In the genomic region with DNA sequence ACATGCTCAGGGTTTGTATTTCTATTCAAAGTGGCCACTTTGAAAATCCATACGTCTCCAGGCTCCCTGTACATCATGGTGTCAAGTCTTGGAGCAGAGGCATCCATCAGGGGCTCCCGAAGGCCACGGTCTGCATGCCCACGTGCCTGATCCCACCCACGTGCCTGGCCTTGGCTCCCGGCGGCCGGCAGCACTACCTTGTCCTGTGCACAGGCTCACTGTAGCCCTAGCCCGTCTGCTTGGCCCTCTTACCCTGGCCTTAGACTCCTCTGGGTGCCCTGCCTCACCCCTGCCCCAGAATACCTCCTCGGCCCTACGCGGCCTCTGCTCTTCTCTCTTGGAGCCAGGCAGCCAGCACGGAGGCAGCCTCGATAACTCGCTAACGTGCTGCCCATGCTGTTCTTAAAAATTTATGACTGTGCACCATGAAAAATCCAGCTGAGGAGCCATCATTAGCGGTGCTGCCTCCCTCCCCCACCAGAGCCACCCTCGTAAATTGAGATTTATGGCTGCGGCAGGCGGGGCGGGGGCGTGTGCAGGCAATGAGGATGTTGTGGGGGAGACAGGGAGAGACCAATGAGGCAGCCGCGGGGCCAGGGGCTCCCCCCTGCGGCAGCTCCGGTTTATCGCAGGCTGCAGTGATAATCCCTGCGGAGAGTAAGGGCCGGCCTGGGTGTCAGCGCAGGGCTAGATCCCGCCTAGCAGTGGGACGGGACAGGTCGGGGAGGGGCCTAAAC, we compare ENCODE assay signal across 8 cellular contexts. TPM values are rescaled to one million over a fixed set of nuclear protein-coding genes. Genes with fewer than 3 reads are reported as not detected.
DNase-seq lines count a peak whose midpoint lies in the region; ATAC-seq, FAIRE-seq and TF ChIP-seq lines count a peak whose summit lies in the region.

No MANE protein-coding gene starts in this region.

- ATAC-seq in GM19328 (IDR thresholded peaks at IDR 0.05; ENCODE audit: unreplicated experiment) (peak; percentile 57), HepG2 (peak; percentile 20; the same call in 1 of the 3 replicates), GM21423 (IDR thresholded peaks at IDR 0.05; ENCODE audit: unreplicated experiment) (no peak)

- TF ChIP-seq EP300 in HepG2 (IDR thresholded peaks at IDR 0.05; ENCODE audit: low read depth in 2 of 2, low read length in 2 of 2) (no peak), HepG2 (CRISPR knock-in tag; IDR thresholded peaks at IDR 0.05; ENCODE audit: borderline replicate concordance) (no peak)

- intact Hi-C loops in HepG2 (cut with micrococcal nuclease; ENCODE audit: unreplicated experiment): loop anchor here (5.0 kb wide), 1 partner anchor 79 kb away; no protein-coding TSS in a partner anchor

- no peaks in the 10 kb centered on the region for H3K79me2 ChIP-seq in HepG2 (ENCODE audit: insufficient read depth, low read length)

- CTCF ChIA-PET in HepG2 (lab: Yijun Ruan, JAX; ENCODE audit: low intra/inter-chr PET ratio, low total read pairs): no interaction called here

- no TSS peak for BruUV-seq in HepG2 (replicated peaks; lab: Mats Ljungman, UMichigan)

- POLR2A ChIA-PET in HepG2 (lab: Yijun Ruan, JAX): no interaction called here

- peaks cover 0 to 1% of the 10 kb centered on the region in 2 experiments; a peak in 2 of 5 replicates for H3K36me3 ChIP-seq in HepG2 (replicated peaks in 1 of 2; ENCODE audit: control insufficient read depth in 1 of 2, insufficient read depth in 2 of 2, low read length in 2 of 2)

- H3K27ac ChIP-seq in HepG2 (ENCODE audit: extremely low read length, insufficient read depth, low read length): no peak overlapping the region
- no peak overlapping the region for H3K27ac ChIP-seq in coronary artery

- TF ChIP-seq POLR2A in HepG2 (IDR thresholded peaks at IDR 0.05; ENCODE audit: insufficient read depth in 1 of 2, low read depth in 2 of 2, low read length in 2 of 2): no peak

- H3K9ac ChIP-seq in HepG2 (ENCODE audit: insufficient read depth, low read depth, low read length): no peak overlapping the region

- H3K4me3 ChIP-seq in HepG2 (replicated peaks in 1 of 3; ENCODE audit: insufficient read depth in 1 of 3, low read depth in 2 of 3, low read length in 3 of 3): no peak overlapping the region
- no peak overlapping the region for H3K4me3 ChIP-seq in coronary artery

- no peaks in the 10 kb centered on the region for H3K27me3 ChIP-seq in HepG2 (ENCODE audit: control insufficient read depth in 1 of 2, insufficient read depth in 2 of 2, low read length in 2 of 2)

- peaks cover 22% of the 10 kb centered on the region for H3K4me1 ChIP-seq in HepG2 (ENCODE audit: insufficient read depth, low read length)

- no peaks in the 10 kb centered on the region for H4K20me1 ChIP-seq in HepG2 (ENCODE audit: insufficient read depth, low read length)

- TF ChIP-seq CTCF in HepG2 (CRISPR knock-in tag; IDR thresholded peaks at IDR 0.05): peak; percentile 25; the same call in 1 of the 2 replicates
- no peak for TF ChIP-seq CTCF in coronary artery (IDR thresholded peaks at IDR 0.05)

- no peaks in the 10 kb centered on the region for H3K9me3 ChIP-seq in HepG2 (ENCODE audit: low read length)

- H3K4me2 ChIP-seq in HepG2 (ENCODE audit: low read depth, low read length): no peak overlapping the region

- in situ Hi-C loops in HepG2 (cut with HindIII; ENCODE audit: extremely low pct_ligation_motif_present, low pct_unique_long_range_greater_than_20kb): loop anchor here (5.0 kb wide), 1 partner anchor 44 kb away; no protein-coding TSS in a partner anchor

- no peak for FAIRE-seq in HepG2 (lab: Jason Lieb, UNC)

- H2AFZ ChIP-seq in HepG2 (ENCODE audit: low read length): no peak overlapping the region

- TF ChIP-seq RAD21 in HepG2 (CRISPR knock-in tag; IDR thresholded peaks at IDR 0.05): no peak

- DNase-seq in NOMO-1 treated with DMSO at 0.1 percent for 48 hours (lab: John Stamatoyannopoulos, UW; ENCODE audit: unreplicated experiment): peak; percentile 88
- peak; percentile 49 for DNase-seq in astrocyte of the hippocampus (ENCODE audit: low read depth, low spot score)
- DNase-seq in HepG2 (ENCODE audit: low spot score): no peak
- DNase-seq in stimulated activated CD8-positive, alpha-beta memory T cell treated with anti-CD3 and anti-CD28 coated beads, Interleukin-2, amount 100 ng/mL, for 48 hours (ENCODE audit: low read depth in 2 of 2): peak; percentile 34 to 38
- no peak for DNase-seq in coronary artery (ENCODE audit: low spot score)
- DNase-seq in pons (ENCODE audit: low spot score): no peak

- 95% methylated on average over 19 of the region's 33 CpGs for WGBS in HepG2 (ENCODE audit: low lambda C conversion rate)

TF ChIP-seq in HepG2, 621 proteins besides CTCF, POLR2A, EP300 and RAD21 (continues in another document):
- peak; percentile 52 for TF ChIP-seq ZBTB33 (CRISPR knock-in tag; IDR thresholded peaks at IDR 0.05)
- TF ChIP-seq ZNF142 (CRISPR knock-in tag; IDR thresholded peaks at IDR 0.05): no peak

RNA-seq across cellular contexts. Expression of gene DMAP1, which starts 24.6 kb away (rescaled TPM):
- total RNA-seq in HepG2 (2016; rRNA removed; fragmentation: Illumina TruSeq; extraction: Trizol): 17.5 and 17.6 TPM in 2 replicates
- 3.8 and 4.1 TPM in 2 replicates for total RNA-seq in HepG2 (2016; cell fraction: cytosol; rRNA removed; fragmentation: Illumina TruSeq; extraction: Trizol; ENCODE audit: low read depth)
- total RNA-seq in HepG2 (2016; cell fraction: insoluble cytoplasmic fraction; rRNA removed; fragmentation: Illumina TruSeq; extraction: Trizol): 14.9 and 16.7 TPM in 2 replicates
- total RNA-seq in HepG2 (2016; cell fraction: membrane; rRNA removed; fragmentation: Illumina TruSeq; extraction: Trizol): 6.2 and 6.9 TPM in 2 replicates
- 21.6 and 21.7 TPM in 2 replicates for total RNA-seq in HepG2 (2016; cell fraction: nucleus; rRNA removed; fragmentation: Illumina TruSeq; extraction: Trizol)
- polyA plus RNA-seq in HepG2 (2011; rRNA removed): 32.7 and 35.9 TPM in 2 replicates
- 29.2 and 38.0 TPM in 2 replicates for polyA plus RNA-seq in HepG2 (2011; cell fraction: cytosol; rRNA removed)
- polyA plus RNA-seq in HepG2 (2011; cell fraction: nucleus; rRNA removed): 94.5 and 103 TPM in 2 replicates
- polyA plus RNA-seq in HepG2 (2012): 17.8 and 20.9 TPM in 2 replicates
- 4.4 and 5.5 TPM in 2 replicates for polyA plus RNA-seq in HepG2 (2016; cell fraction: cytosol; fragmentation: Illumina TruSeq; extraction: Trizol; ENCODE audit: low read depth)
- 25.6 and 29.7 TPM in 2 replicates for polyA plus RNA-seq in HepG2 (2016; cell fraction: insoluble cytoplasmic fraction; fragmentation: Illumina TruSeq; extraction: Trizol; ENCODE audit: low read depth)
- polyA plus RNA-seq in HepG2 (2016; cell fraction: membrane; fragmentation: Illumina TruSeq; extraction: Trizol; ENCODE audit: low read depth): 5.7 and 6.1 TPM in 2 replicates
- polyA plus RNA-seq in HepG2 (2016; cell fraction: nucleus; fragmentation: Illumina TruSeq; extraction: Trizol; ENCODE audit: insufficient read depth, low read depth): 56.4 and 59.5 TPM in 2 replicates
- 39.7 and 110 TPM in 2 replicates for polyA minus RNA-seq in HepG2 (2011; rRNA and poly(A)+ RNA removed; ENCODE audit: low replicate concordance)
- 16.4 and 17.9 TPM in 2 replicates for polyA minus RNA-seq in HepG2 (2011; cell fraction: cytosol; rRNA and poly(A)+ RNA removed)
- 36.8 and 45.8 TPM in 2 replicates for polyA minus RNA-seq in HepG2 (2011; cell fraction: nucleus; rRNA and poly(A)+ RNA removed)

Comparison
In these comparisons a context has a peak if more than half of its experiments do, and no peak if none do; other contexts are left out.
1. DNase-seq: peak in NOMO-1 treated with DMSO at 0.1 percent for 48 hours (single experiment), astrocyte of the hippocampus (single experiment) and stimulated activated CD8-positive, alpha-beta memory T cell treated with anti-CD3 and anti-CD28 coated beads, Interleukin-2, amount 100 ng/mL, for 48 hours (2 of 2); none in HepG2 (single experiment), coronary artery (single experiment) and pons (single experiment).